Comparison of ENCODE assay signal across 2 cellular contexts in genomic region chr12:55932546-55932919, GRCh38.
TF ChIP-seq lines count a peak whose summit lies in the region.

No MANE protein-coding gene starts in this region.

TF ChIP-seq in A549, 52 proteins besides CTCF, POLR2A, EP300 and RAD21:
- TF ChIP-seq KDM5A (IDR thresholded peaks at IDR 0.05) (no peak), HOXB13 (CRISPR knock-in tag; IDR thresholded peaks at IDR 0.05; ENCODE audit: low read depth) (no peak), HES2 (IDR thresholded peaks at IDR 0.05) (no peak), NFE2L2 (conservative IDR thresholded peaks at IDR 0.05; ENCODE audit: low read length) (no peak), GATA3 (IDR thresholded peaks at IDR 0.05; ENCODE audit: borderline replicate concordance) (no peak), EHF (CRISPR knock-in tag; IDR thresholded peaks at IDR 0.05) (no peak), ATOH8 (CRISPR knock-in tag; IDR thresholded peaks at IDR 0.05; ENCODE audit: low read depth) (no peak), NPAS2 (CRISPR knock-in tag; IDR thresholded peaks at IDR 0.05; ENCODE audit: borderline replicate concordance) (no peak), E2F6 (IDR thresholded peaks at IDR 0.05; ENCODE audit: borderline replicate concordance, low read depth) (no peak), NR3C1 (IDR thresholded peaks at IDR 0.05) (no peak), HOXA7 (CRISPR knock-in tag; IDR thresholded peaks at IDR 0.05) (no peak), ZSCAN20 (CRISPR knock-in tag; IDR thresholded peaks at IDR 0.05) (no peak), CBX2 (IDR thresholded peaks at IDR 0.05; ENCODE audit: borderline replicate concordance, low read depth) (no peak)

TF ChIP-seq in HCT116, 20 proteins besides CTCF, POLR2A, EP300 and RAD21:
- TF ChIP-seq MAX (IDR thresholded peaks at IDR 0.05) (no peak), ELF1 (IDR thresholded peaks at IDR 0.05; ENCODE audit: borderline replicate concordance, low read depth) (no peak), EZH2 (IDR thresholded peaks at IDR 0.05) (no peak), SIN3A (IDR thresholded peaks at IDR 0.05; ENCODE audit: low read depth) (no peak), ZBTB33 (IDR thresholded peaks at IDR 0.05; ENCODE audit: extremely low read depth, insufficient replicate concordance, low read length) (no peak), ZFX (IDR thresholded peaks at IDR 0.05) (no peak), JUND (IDR thresholded peaks at IDR 0.05) (no peak), POLR2AphosphoS5 (IDR thresholded peaks at IDR 0.05; ENCODE audit: low read depth, low read length) (no peak), FOSL1 (IDR thresholded peaks at IDR 0.05; ENCODE audit: low read depth) (no peak), TCF7L2 (IDR thresholded peaks at IDR 0.05; ENCODE audit: borderline replicate concordance, extremely low read depth, insufficient read depth, insufficient read length) (no peak), EZH2phosphoT487 (IDR thresholded peaks at IDR 0.05; ENCODE audit: borderline replicate concordance) (no peak), ZNF274 (IDR thresholded peaks at IDR 0.05; ENCODE audit: low read depth, low read length) (no peak)
